ENCODE assay signal across 8 cellular contexts in the genomic region with DNA sequence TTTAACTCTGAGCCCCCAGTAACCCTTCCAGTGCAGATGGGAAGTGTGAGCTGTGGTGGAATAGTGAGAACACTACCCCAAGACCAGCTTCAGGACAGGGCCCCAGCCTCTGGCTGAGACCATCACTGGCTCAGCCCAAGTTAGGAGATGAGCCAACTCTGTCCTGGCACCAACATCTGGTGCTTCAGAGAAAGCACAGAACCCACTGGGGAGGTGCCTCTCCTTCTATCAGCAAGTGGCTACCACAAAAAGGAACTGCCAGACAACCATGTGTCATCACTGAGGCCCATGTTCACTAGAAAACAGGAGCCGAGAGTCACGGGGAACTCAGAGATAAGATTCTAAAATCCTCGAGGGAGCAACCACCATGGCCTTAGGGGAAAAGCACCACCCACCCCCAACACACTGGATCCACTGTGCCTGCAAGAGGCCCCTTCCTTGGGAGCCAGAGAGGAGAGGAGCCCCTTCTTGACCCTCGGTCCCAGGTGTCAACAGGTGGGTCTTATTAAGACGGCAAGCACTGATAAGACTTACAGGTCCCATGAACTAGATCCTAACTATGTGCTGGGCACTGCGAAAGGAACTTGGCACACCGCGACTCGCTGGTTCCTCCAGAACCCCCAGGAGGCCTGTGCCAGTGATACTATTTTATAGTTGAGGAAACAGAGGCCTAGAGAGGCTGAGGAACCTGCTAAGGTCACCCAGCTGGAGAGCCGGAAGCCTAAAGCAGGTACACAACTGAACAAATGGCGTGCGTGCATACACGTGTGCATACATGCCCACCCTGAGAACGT.
DNase-seq lines count a peak whose midpoint lies in the region; ATAC-seq and TF ChIP-seq lines count a peak whose summit lies in the region.

No MANE protein-coding gene starts in this region.

- H3K36me3 Mint-ChIP-seq in memory B cell, result peaks cover 5% of the 10 kb centered on the region

- peaks cover 7 to 13% of the 10 kb centered on the region in 2 donors for H3K4me1 ChIP-seq in breast epithelium
- H3K4me1 ChIP-seq in vagina, result peaks cover 67% of the 10 kb centered on the region

- no peak for TF ChIP-seq POLR2A in breast epithelium (IDR thresholded peaks at IDR 0.05)
- no peak for TF ChIP-seq POLR2A in vagina (IDR thresholded peaks at IDR 0.05)

- peak; percentile 83 for DNase-seq in GM03348 (ENCODE audit: low spot score)
- peak; percentile 70 for DNase-seq in RPMI7951 (ENCODE audit: low read depth)
- DNase-seq in breast epithelium (ENCODE audit: low spot score in 2 of 2), result no peak
- DNase-seq in memory B cell (ENCODE audit: low spot score in 2 of 2), result peak; percentile 56 to 60
- no peak for DNase-seq in vagina (ENCODE audit: extremely low spot score in 2 of 2)
- no peak for DNase-seq in NCI-H1417 treated with DMSO at 0.1 percent for 48 hours (lab: John Stamatoyannopoulos, UW)
- no peak for DNase-seq in NCI-H2029 (lab: John Stamatoyannopoulos, UW)

- H3K9me3 ChIP-seq in breast epithelium, result no peaks in the 10 kb centered on the region
- no peaks in the 10 kb centered on the region for H3K9me3 ChIP-seq in vagina

- H3K27ac ChIP-seq in breast epithelium, result peak overlapping the region; percentile 33 to 48
- H3K27ac ChIP-seq in vagina, result peak overlapping the region; percentile 7

- peak overlapping the region; percentile 96 for H3K27ac Mint-ChIP-seq in memory B cell

- no peaks in the 10 kb centered on the region for H3K27me3 Mint-ChIP-seq in memory B cell

- H3K4me1 Mint-ChIP-seq in memory B cell, result peaks cover 66% of the 10 kb centered on the region

- ATAC-seq in HG02571 (IDR thresholded peaks at IDR 0.05; ENCODE audit: unreplicated experiment), result peak; percentile 50
- peak; percentile 81 for ATAC-seq in memory B cell (ENCODE audit: low read depth)

- no peaks in the 10 kb centered on the region for H3K27me3 ChIP-seq in breast epithelium
- H3K27me3 ChIP-seq in vagina, result no peaks in the 10 kb centered on the region

- H3K4me3 ChIP-seq in breast epithelium (peak overlapping the region in 1 of 3 donors; percentile 0), vagina (no peak overlapping the region)

- H3K4me3 Mint-ChIP-seq in memory B cell, result peak overlapping the region; percentile 77

- TF ChIP-seq CTCF in breast epithelium (IDR thresholded peaks at IDR 0.05) (no peak), vagina (IDR thresholded peaks at IDR 0.05) (no peak)

- intact Hi-C loops in breast epithelium (cut with DNase I; ENCODE audit: low total_unique reads), result loop anchor here (5.0 kb wide), 1 partner anchor 871 kb away; no protein-coding TSS in a partner anchor
- intact Hi-C loops in vagina (cut with DNase I), result no loop called here

- H3K36me3 ChIP-seq in breast epithelium, result no peaks in the 10 kb centered on the region
- no peaks in the 10 kb centered on the region for H3K36me3 ChIP-seq in vagina

- H3K9me3 Mint-ChIP-seq in memory B cell, result no peaks in the 10 kb centered on the region

Comparison
In these comparisons a context has a peak if more than half of its experiments do, and no peak if none do; other contexts are left out.
1. DNase-seq: peak in GM03348 (single experiment), RPMI7951 (single experiment) and memory B cell (2 of 2); none in breast epithelium (0 of 2), vagina (0 of 2), NCI-H1417 treated with DMSO at 0.1 percent for 48 hours (single experiment) and NCI-H2029 (single experiment).